In genomic region chr15:40472171-40472727, GRCh38 we compare ENCODE assay signal across 7 cellular contexts. TPM values are rescaled to one million over a fixed set of nuclear protein-coding genes. Genes with fewer than 3 reads are reported as not detected.
DNase-seq lines count a peak whose midpoint lies in the region; ATAC-seq, FAIRE-seq and TF ChIP-seq lines count a peak whose summit lies in the region.

No MANE protein-coding gene starts in this region.

- peak overlapping the region; percentile 54 for H3K4me2 ChIP-seq in H9 (ENCODE audit: insufficient read depth, insufficient read length, low read length)

- H3K4me1 Mint-ChIP-seq in H9 (peaks cover 31 to 34% of the 10 kb centered on the region in 2 experiments), T-helper 17 cell (peaks cover 12% of the 10 kb centered on the region)

- no peak overlapping the region for H3K56ac ChIP-seq in H9 (ENCODE audit: insufficient read length, low read depth, low read length)

- DNase-seq in H9: no peak
- no peak for DNase-seq in T-helper 17 cell
- no peak for DNase-seq in fibroblast of pulmonary artery (ENCODE audit: low read depth)
- no peak for DNase-seq in HTR-8/SVneo (ENCODE audit: insufficient read length, low spot score)
- no peak for DNase-seq in DMS114 treated with DMSO at 0.1 percent for 48 hours (lab: John Stamatoyannopoulos, UW; ENCODE audit: unreplicated experiment)
- DNase-seq in GM10266 (ENCODE audit: extremely low spot score): no peak

- H3T11ph ChIP-seq in H9 (ENCODE audit: low read length): no peak overlapping the region

- H3K9ac ChIP-seq in H9 (ENCODE audit: extremely low read depth, insufficient read length, low read length): no peak overlapping the region

- H3K36me3 Mint-ChIP-seq in H9 (ENCODE audit: insufficient read depth in 1 of 3, low read depth in 3 of 3): peaks cover 2 to 6% (median 5%) of the 10 kb centered on the region in 3 experiments; a peak in 5 of 7 replicates
- no peaks in the 10 kb centered on the region for H3K36me3 Mint-ChIP-seq in T-helper 17 cell (ENCODE audit: low read depth)

- H2BK20ac ChIP-seq in H9 (ENCODE audit: low read depth, low read length, poor library complexity, severe bottlenecking): no peak overlapping the region

- no peaks in the 10 kb centered on the region for H3K27me3 ChIP-seq in H9 (ENCODE audit: insufficient read depth, low read length)

- no peak overlapping the region for H3K4ac ChIP-seq in H9 (ENCODE audit: low read depth, low read length)

- H4K5ac ChIP-seq in H9 (ENCODE audit: insufficient read length, low read depth, low read length): no peak overlapping the region

- H2AFZ ChIP-seq in H9 (ENCODE audit: low read length): no peak overlapping the region

- no peak for ATAC-seq in T-helper 17 cell

- no peaks in the 10 kb centered on the region for H3K9me3 Mint-ChIP-seq in H9

- H3K4me3 Mint-ChIP-seq in H9: peak overlapping the region; percentile 77 to 83; a peak in 4 of 5 replicates
- peak overlapping the region; percentile 90 for H3K4me3 Mint-ChIP-seq in T-helper 17 cell

- H4K20me1 ChIP-seq in H9 (ENCODE audit: control insufficient read depth, insufficient read depth, insufficient read length): peaks cover 4% of the 10 kb centered on the region

- no peak overlapping the region for H3K23ac ChIP-seq in H9 (ENCODE audit: insufficient read length, low read depth, low read length)

- WGBS in H9 (ENCODE audit: extremely low coverage, insufficient read length, low lambda C conversion rate): no CpG with 5 or more reads among the region's 9 CpGs

- H3K27ac Mint-ChIP-seq in H9 (no peak overlapping the region), T-helper 17 cell (peak overlapping the region; percentile 45)

- peaks cover 10% of the 10 kb centered on the region for H3K23me2 ChIP-seq in H9 (ENCODE audit: insufficient read length, low read depth, low read length, poor library complexity, severe bottlenecking)

- FAIRE-seq in HTR-8/SVneo (lab: Jason Lieb, UNC): no peak

- H4K8ac ChIP-seq in H9 (replicated peaks; ENCODE audit: insufficient read length, low read depth, low read length): no peak overlapping the region

- H4K91ac ChIP-seq in H9 (ENCODE audit: insufficient read length, low read depth, low read length): no peak overlapping the region

- H2AK5ac ChIP-seq in H9 (ENCODE audit: insufficient read length, low read length): no peak overlapping the region

- no peaks in the 10 kb centered on the region for H3K79me2 ChIP-seq in H9 (ENCODE audit: insufficient read depth, low read length)

- no peak overlapping the region for H2BK5ac ChIP-seq in H9 (ENCODE audit: insufficient read length, low read length)

- H3K14ac ChIP-seq in H9 (ENCODE audit: insufficient read depth, low read length): no peak overlapping the region

- H3K18ac ChIP-seq in H9 (ENCODE audit: insufficient read length, low read depth, low read length): no peak overlapping the region

- no peaks in the 10 kb centered on the region; the same call in 1 of the 2 replicates for H3K4me1 ChIP-seq in H9 (ENCODE audit: insufficient read depth, low read length)

- H2BK12ac ChIP-seq in H9 (ENCODE audit: insufficient read length, low read depth, low read length): no peak overlapping the region

- H2BK120ac ChIP-seq in H9 (ENCODE audit: low read depth, low read length, poor library complexity, severe bottlenecking): no peak overlapping the region

- H3K27me3 Mint-ChIP-seq in H9 (ENCODE audit: low read depth): peaks cover 6% of the 10 kb centered on the region
- H3K27me3 Mint-ChIP-seq in T-helper 17 cell: no peaks in the 10 kb centered on the region

- H3K9me3 ChIP-seq in H9 (ENCODE audit: control insufficient read depth, low read depth, low read length) (no peaks in the 10 kb centered on the region), T-helper 17 cell (ENCODE audit: control insufficient read depth, low read length, poor library complexity, severe bottlenecking) (no peaks in the 10 kb centered on the region)

- peak overlapping the region; percentile 67 for H3K4me3 ChIP-seq in fibroblast of pulmonary artery (replicated peaks; ENCODE audit: low read depth, low read length)
- H3K4me3 ChIP-seq in skin epidermis: peak overlapping the region in 5 of 7 experiments; percentile 71 to 84 (median 82)

- no peak for TF ChIP-seq CTCF in H9 (conservative IDR thresholded peaks at IDR 0.05)
- TF ChIP-seq CTCF in fibroblast of pulmonary artery (IDR thresholded peaks at IDR 0.05; ENCODE audit: low read length, missing control alignments): no peak
- no peak for TF ChIP-seq CTCF in GM10266 (IDR thresholded peaks at IDR 0.05; ENCODE audit: control insufficient read depth, insufficient read depth, low read depth, missing control alignments)

- H3K27ac ChIP-seq in H9 (ENCODE audit: insufficient read length, low read depth, low read length): no peak overlapping the region
- H3K27ac ChIP-seq in skin epidermis: peak overlapping the region in 2 of 21 experiments; percentile 92 to 95

- no peaks in the 10 kb centered on the region for H3K79me1 ChIP-seq in H9 (ENCODE audit: insufficient read depth, low read depth, low read length, poor library complexity, severe bottlenecking)

- H2BK15ac ChIP-seq in H9 (ENCODE audit: low read depth, low read length): no peak overlapping the region

RNA-seq across cellular contexts. Expression of gene CHST14, which starts 1.5 kb away (rescaled TPM):
- total RNA-seq in H9 (2021) (24.4 and 25.7 TPM in 2 replicates), T-helper 17 cell (1 to 10 TPM; 4.4 to 7.5 TPM)

RNA-seq across cellular contexts. Expression of gene BAHD1, which starts 31.5 kb away (rescaled TPM):
- total RNA-seq in H9 (2021): 52.9 and 54.1 TPM in 2 replicates
- 10 to 100 TPM; 30.2 to 32.1 TPM for total RNA-seq in T-helper 17 cell
